ENCODE assay signal across 20 cellular contexts in the genomic region with DNA sequence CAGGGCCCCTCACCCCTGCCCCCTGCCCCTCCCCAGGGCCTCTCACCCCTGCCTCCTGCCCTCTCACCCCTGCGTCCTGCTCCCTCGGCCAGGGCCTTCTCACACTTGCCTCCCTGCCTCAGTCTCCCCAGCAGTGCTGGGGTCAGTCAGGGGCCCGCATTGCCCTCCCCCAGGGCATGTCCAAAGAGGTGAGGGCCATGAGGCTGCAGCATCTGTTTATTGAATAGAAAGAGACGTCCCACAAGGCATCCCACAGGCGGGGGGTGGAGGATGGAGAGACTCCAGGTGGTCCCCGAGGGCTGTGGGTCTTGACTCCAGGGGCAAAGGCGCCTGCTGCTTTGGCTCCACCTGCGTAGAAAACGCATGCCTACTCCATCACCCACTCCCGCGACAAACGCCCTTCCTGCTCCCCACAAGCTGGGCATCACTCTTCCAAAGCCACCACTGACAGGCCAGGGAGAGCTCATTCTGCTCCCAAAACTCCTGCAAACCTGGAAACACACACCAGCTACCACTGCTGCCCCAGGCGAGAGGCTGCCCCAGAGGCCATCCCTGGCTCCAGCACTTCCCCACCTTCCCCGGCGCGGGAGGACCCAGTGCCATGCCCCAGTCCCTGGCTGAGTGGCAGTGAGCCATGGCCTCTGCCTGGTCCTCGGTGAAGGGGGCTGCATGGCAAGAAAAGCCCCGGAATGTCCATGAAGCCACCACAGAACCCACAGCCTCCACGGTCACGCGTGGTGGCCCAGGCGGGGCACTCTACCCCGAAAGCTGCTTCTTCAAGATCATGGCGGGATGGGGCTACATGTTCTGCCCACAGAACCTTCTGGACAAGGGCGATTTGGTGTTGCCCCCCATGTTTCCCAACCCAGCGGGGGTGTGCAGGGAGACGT. TPM values are rescaled to one million over a fixed set of nuclear protein-coding genes. Genes with fewer than 3 reads are reported as not detected.
DNase-seq lines count a peak whose midpoint lies in the region; ATAC-seq, FAIRE-seq and TF ChIP-seq lines count a peak whose summit lies in the region.
"Had no signal": no experiment of that assay in that cellular context is flagged by ENCODE, and none has a peak within 500 bp of the region (broad histone marks: within the 10 kb centered on the region; RNA-seq: fewer than 3 reads in every experiment).

No MANE protein-coding gene starts in this region.

- peaks cover 5% of the 10 kb centered on the region for H3K4me1 Mint-ChIP-seq in CD14-positive monocyte

- no peak overlapping the region for H4K91ac ChIP-seq in trophoblast cell (ENCODE audit: low read depth, low read length)

- H3K18ac ChIP-seq in trophoblast cell (ENCODE audit: low read length) = no peak overlapping the region

- H3K4me2 ChIP-seq in BLaER1 = peak overlapping the region; percentile 77
- no peak overlapping the region for H3K4me2 ChIP-seq in trophoblast cell (ENCODE audit: low read length)

- H4K20me1 ChIP-seq in BLaER1 = no peaks in the 10 kb centered on the region

- no CpG with 5 or more reads among the region's 27 CpGs for WGBS in trophoblast cell (ENCODE audit: extremely low coverage, insufficient coverage, insufficient read length)

- H3K9me3 ChIP-seq in BLaER1 (peaks cover 10% of the 10 kb centered on the region), NT2/D1 (ENCODE audit: insufficient read depth, low read length) (no peaks in the 10 kb centered on the region), kidney (ENCODE audit: control insufficient read depth in 1 of 2, low read length in 2 of 2) (peaks cover 0 to 5% of the 10 kb centered on the region in 2 donors), trophoblast cell (ENCODE audit: insufficient read depth, low read depth, low read length) (peaks cover 12% of the 10 kb centered on the region)

- H3K27ac ChIP-seq in BLaER1 = peak overlapping the region; percentile 87
- no peak overlapping the region for H3K27ac ChIP-seq in kidney (ENCODE audit: low read depth in 2 of 2, low read length in 2 of 2)
- no peak overlapping the region for H3K27ac ChIP-seq in trophoblast cell (ENCODE audit: low read depth, low read length)

- intact Hi-C loops in kidney (cut with DNase I) = no loop called here
- intact Hi-C loops in sciatic nerve (cut with DNase I) = no loop called here
- intact Hi-C loops in CD14-positive monocyte (cut with micrococcal nuclease) = no loop called here

- no peak overlapping the region for H2AFZ ChIP-seq in trophoblast cell (ENCODE audit: insufficient read depth, low read length, poor library complexity)

- H3K9ac ChIP-seq in BLaER1 = peak overlapping the region; percentile 75
- H3K9ac ChIP-seq in NT2/D1 (ENCODE audit: insufficient read length, low read depth) = peak overlapping the region; percentile 59
- no peak overlapping the region for H3K9ac ChIP-seq in kidney (ENCODE audit: low read length in 2 of 2)
- H3K9ac ChIP-seq in trophoblast cell (ENCODE audit: low read length) = no peak overlapping the region

- H3K27ac Mint-ChIP-seq in CD14-positive monocyte = no peak overlapping the region
- H3K27ac Mint-ChIP-seq: CD4-positive, CD25-positive, alpha-beta regulatory T cell had no signal

- H3K79me1 ChIP-seq in trophoblast cell (ENCODE audit: low read length) = peaks cover 4% of the 10 kb centered on the region

- H4K12ac ChIP-seq in trophoblast cell (ENCODE audit: low read depth, low read length) = no peak overlapping the region

- no peak for DNase-seq in NT2/D1 (ENCODE audit: low read depth, low spot score)
- peak; percentile 59 for DNase-seq in kidney
- no peak for DNase-seq in trophoblast cell
- DNase-seq in sciatic nerve (ENCODE audit: low spot score) = no peak
- no peak for DNase-seq in HTR-8/SVneo (ENCODE audit: insufficient read length, low spot score)
- no peak for DNase-seq in CD14-positive monocyte (ENCODE audit: low spot score)
- no peak for DNase-seq in activated CD4-positive, alpha-beta T cell treated with anti-CD3 and anti-CD28 coated beads, Interleukin-2, amount 50 U/mL, for 1 hour
- DNase-seq: CD4-positive, CD25-positive, alpha-beta regulatory T cell; DND-41; GDM1; MM.1S; NCI-H187 treated with DMSO at 0.1 percent for 48 hours; NCI-H2171; NCI-H510A had no signal

- FAIRE-seq in kidney (lab: Jason Lieb, UNC) (no peak), HTR-8/SVneo (lab: Jason Lieb, UNC) (no peak)
- FAIRE-seq: A204.1, D721Med had no signal

- H3K14ac ChIP-seq in trophoblast cell (ENCODE audit: low read length) = no peak overlapping the region

- H3K4me1 ChIP-seq in BLaER1 = peaks cover 95% of the 10 kb centered on the region
- peaks cover 50% of the 10 kb centered on the region for H3K4me1 ChIP-seq in NT2/D1 (ENCODE audit: insufficient read depth, insufficient read length)
- no peaks in the 10 kb centered on the region for H3K4me1 ChIP-seq in kidney (ENCODE audit: control insufficient read depth in 1 of 2, insufficient read depth in 1 of 2, low read depth in 1 of 2, low read length in 2 of 2)
- peaks cover 10 to 12% of the 10 kb centered on the region in 2 experiments for H3K4me1 ChIP-seq in trophoblast cell (ENCODE audit: control insufficient read depth in 1 of 2, insufficient read depth in 2 of 2, low read length in 2 of 2)

- no peaks in the 10 kb centered on the region for H3K79me2 ChIP-seq in trophoblast cell (ENCODE audit: control insufficient read depth, insufficient read depth, low read length, poor library complexity)

- H2AK5ac ChIP-seq in trophoblast cell (ENCODE audit: low read length) = no peak overlapping the region

- H2BK120ac ChIP-seq in trophoblast cell (ENCODE audit: insufficient read depth, low read length, poor library complexity) = no peak overlapping the region

- no peak overlapping the region for H2BK5ac ChIP-seq in trophoblast cell (ENCODE audit: low read depth, low read length, poor library complexity)

- ATAC-seq in sciatic nerve = no peak

- peaks cover 0 to 13% (median 12%) of the 10 kb centered on the region in 3 donors for H3K27me3 Mint-ChIP-seq in CD14-positive monocyte (ENCODE audit: low read depth in 3 of 3)
- H3K27me3 Mint-ChIP-seq: CD4-positive, CD25-positive, alpha-beta regulatory T cell had no signal

- H2BK12ac ChIP-seq in trophoblast cell (ENCODE audit: low read length) = no peak overlapping the region

- peaks cover 10 to 18% (median 16%) of the 10 kb centered on the region in 7 donors for H3K9me3 Mint-ChIP-seq in CD14-positive monocyte

- TF ChIP-seq CTCF in kidney (IDR thresholded peaks at IDR 0.05; ENCODE audit: borderline replicate concordance, extremely low read depth, insufficient read depth) = no peak
- TF ChIP-seq CTCF in CD14-positive monocyte (IDR thresholded peaks at IDR 0.05) = no peak

- H3K36me3 ChIP-seq in BLaER1 (no peaks in the 10 kb centered on the region), NT2/D1 (ENCODE audit: insufficient read depth, insufficient read length, low read length) (no peaks in the 10 kb centered on the region), kidney (ENCODE audit: control insufficient read depth in 1 of 2, insufficient read depth in 2 of 2, low read length in 2 of 2) (no peaks in the 10 kb centered on the region), trophoblast cell (ENCODE audit: control insufficient read depth in 1 of 2, insufficient read depth in 2 of 2, low read length in 2 of 2) (no peaks in the 10 kb centered on the region)

- H4K8ac ChIP-seq in trophoblast cell (ENCODE audit: low read depth, low read length) = no peak overlapping the region

- H3K23ac ChIP-seq in trophoblast cell (ENCODE audit: low read length) = no peak overlapping the region

- peak overlapping the region; percentile 54 for H3K4me3 ChIP-seq in BLaER1
- no peak overlapping the region for H3K4me3 ChIP-seq in NT2/D1 (ENCODE audit: insufficient read length, low read depth)
- no peak overlapping the region for H3K4me3 ChIP-seq in kidney (ENCODE audit: low read length in 2 of 2)
- peak overlapping the region; percentile 12 for H3K4me3 ChIP-seq in trophoblast cell (ENCODE audit: low read depth, low read length)

- H3K36me3 Mint-ChIP-seq in CD14-positive monocyte = peaks cover 0 to 4% of the 10 kb centered on the region in 2 donors
- H3K36me3 Mint-ChIP-seq: CD4-positive, CD25-positive, alpha-beta regulatory T cell had no signal

- H3K27me3 ChIP-seq in BLaER1 = no peaks in the 10 kb centered on the region
- no peaks in the 10 kb centered on the region for H3K27me3 ChIP-seq in NT2/D1 (ENCODE audit: insufficient read depth, insufficient read length)
- no peaks in the 10 kb centered on the region for H3K27me3 ChIP-seq in trophoblast cell (ENCODE audit: insufficient read depth, low read length)

- no peak overlapping the region for H3K4me3 Mint-ChIP-seq in CD14-positive monocyte
- H3K4me3 Mint-ChIP-seq: CD4-positive, CD25-positive, alpha-beta regulatory T cell had no signal

- H3K4ac ChIP-seq in trophoblast cell (ENCODE audit: low read depth, low read length) = no peak overlapping the region

RNA-seq across cellular contexts. Expression of a gene that starts 1.6 kb away (rescaled TPM):
- total RNA-seq in kidney (not detected), sciatic nerve (not detected)
- polyA plus RNA-seq in kidney (ENCODE audit: insufficient read depth, low read depth, low replicate concordance) (not detected), CD14-positive monocyte (not detected)
- polyA plus RNA-seq in trophoblast cell (2013) = 0.03 TPM in 1 of 2 replicates, not detected in the other
- total RNA-seq: CD4-positive, CD25-positive, alpha-beta regulatory T cell; H4; OCI-LY7; RPMI7951 had no signal
- polyA plus RNA-seq: CD4-positive, CD25-positive, alpha-beta regulatory T cell had no signal

RNA-seq across cellular contexts. Expression of a gene that starts 4.6 kb away (rescaled TPM):
- total RNA-seq in kidney = not detected
- polyA plus RNA-seq in kidney (ENCODE audit: insufficient read depth, low read depth, low replicate concordance) = not detected
- 0.08 and 0.19 TPM in 2 replicates for polyA plus RNA-seq in trophoblast cell (2013)
- total RNA-seq in sciatic nerve = not detected
- polyA plus RNA-seq in CD14-positive monocyte = not detected
- total RNA-seq: CD4-positive, CD25-positive, alpha-beta regulatory T cell; H4; OCI-LY7; RPMI7951 had no signal
- polyA plus RNA-seq: CD4-positive, CD25-positive, alpha-beta regulatory T cell had no signal

RNA-seq across cellular contexts. Expression of a gene that starts 11.4 kb away (rescaled TPM):
- 16.0 TPM for total RNA-seq in kidney
- not detected for polyA plus RNA-seq in kidney (ENCODE audit: insufficient read depth, low read depth, low replicate concordance)
- not detected in 2 replicates for polyA plus RNA-seq in trophoblast cell (2013)
- 7.0 TPM for total RNA-seq in sciatic nerve
- polyA plus RNA-seq in CD14-positive monocyte = not detected
- total RNA-seq: CD4-positive, CD25-positive, alpha-beta regulatory T cell; H4; OCI-LY7; RPMI7951 had no signal
- polyA plus RNA-seq: CD4-positive, CD25-positive, alpha-beta regulatory T cell had no signal

RNA-seq across cellular contexts. Expression of a gene that starts 16.9 kb away (rescaled TPM):
- total RNA-seq in kidney (8.4 TPM), sciatic nerve (5.5 TPM)
- polyA plus RNA-seq in kidney (ENCODE audit: insufficient read depth, low read depth, low replicate concordance) (3.9 TPM), CD14-positive monocyte (not detected)
- polyA plus RNA-seq in trophoblast cell (2013) = 0.03 and 0.06 TPM in 2 replicates
- total RNA-seq: H4, OCI-LY7, RPMI7951 had no signal

RNA-seq across cellular contexts. Expression of a gene that starts 31.5 kb away (rescaled TPM):
- total RNA-seq in kidney = 96.5 TPM
- polyA plus RNA-seq in kidney (ENCODE audit: insufficient read depth, low read depth, low replicate concordance) = 403 TPM
- 82.7 and 84.5 TPM in 2 replicates for polyA plus RNA-seq in trophoblast cell (2013)
- total RNA-seq in sciatic nerve = 37.8 TPM
- 10 to 100 TPM; 33.1 to 47.2 TPM for polyA plus RNA-seq in CD14-positive monocyte

Comparison
In these comparisons a context has a peak if more than half of its experiments do, and no peak if none do; other contexts are left out.
1. H3K4me3 ChIP-seq: peak in BLaER1 (single experiment) and trophoblast cell (single experiment); none in NT2/D1 (single experiment) and kidney (0 of 2).
2. H3K9ac ChIP-seq: peak in BLaER1 (single experiment) and NT2/D1 (single experiment); none in kidney (0 of 2) and trophoblast cell (single experiment).